In genomic region chr10:34178756-34179155, GRCh38 we compare ENCODE assay signal across 13 cellular contexts.
"Had no signal": no experiment of that assay in that cellular context is flagged by ENCODE, and none has a peak within 500 bp of the region (broad histone marks: within the 10 kb centered on the region; RNA-seq: fewer than 3 reads in every experiment).

No MANE protein-coding gene starts in this region.

- FAIRE-seq: kidney had no signal

- H3K27me3 ChIP-seq: neutrophil, right atrium auricular region, upper lobe of left lung had no signal

- H3K27ac ChIP-seq: epithelial cell of prostate, neutrophil, right atrium auricular region, upper lobe of left lung had no signal

- H3K4me1 Mint-ChIP-seq: stimulated activated naive B cell treated with anti-CD40 and anti-IgM and Interleukin-4, amounts not matched to agents 10 μg/mL and 1 μg/mL and 100 μg/mL, for 72 hours had no signal

- H3K9me3 ChIP-seq: neutrophil, right atrium auricular region, upper lobe of left lung had no signal

- DNase-seq: activated CD4-positive, alpha-beta memory T cell treated with anti-CD3 and anti-CD28 coated beads for 36 hours; activated T-cell treated with anti-CD3 and anti-CD28 coated beads, Interleukin-2, amount 50 U/mL, for 48 hours; central memory CD4-positive, alpha-beta T cell; cortex of kidney; effector CD8-positive, alpha-beta T cell; kidney; stimulated activated CD4-positive, alpha-beta T cell treated with anti-CD3 and anti-CD28 coated beads, Interleukin-2, amount 100 ng/mL, for 24 hours; stimulated activated naive B cell treated with anti-CD40 and anti-IgM and Interleukin-4, amounts not matched to agents 10 μg/mL and 1 μg/mL and 100 μg/mL, for 72 hours; T-helper 2 cell; upper lobe of left lung had no signal

- H3K27ac Mint-ChIP-seq: activated CD4-positive, alpha-beta memory T cell treated with anti-CD3 and anti-CD28 coated beads for 36 hours; stimulated activated naive B cell treated with anti-CD40 and anti-IgM and Interleukin-4, amounts not matched to agents 10 μg/mL and 1 μg/mL and 100 μg/mL, for 72 hours had no signal

- H3K4me1 ChIP-seq: upper lobe of left lung had no signal

- ATAC-seq: stimulated activated naive B cell treated with anti-CD40 and anti-IgM and Interleukin-4, amounts not matched to agents 10 μg/mL and 1 μg/mL and 100 μg/mL, for 72 hours had no signal

- H3K4me3 ChIP-seq: right atrium auricular region, upper lobe of left lung had no signal

- H3K4me3 Mint-ChIP-seq: activated CD4-positive, alpha-beta memory T cell treated with anti-CD3 and anti-CD28 coated beads for 36 hours; stimulated activated naive B cell treated with anti-CD40 and anti-IgM and Interleukin-4, amounts not matched to agents 10 μg/mL and 1 μg/mL and 100 μg/mL, for 72 hours had no signal

- H3K36me3 ChIP-seq: neutrophil, right atrium auricular region, upper lobe of left lung had no signal

- H3K36me3 Mint-ChIP-seq: activated CD4-positive, alpha-beta memory T cell treated with anti-CD3 and anti-CD28 coated beads for 36 hours; stimulated activated naive B cell treated with anti-CD40 and anti-IgM and Interleukin-4, amounts not matched to agents 10 μg/mL and 1 μg/mL and 100 μg/mL, for 72 hours had no signal

- H3K9me3 Mint-ChIP-seq: activated CD4-positive, alpha-beta memory T cell treated with anti-CD3 and anti-CD28 coated beads for 36 hours had no signal

- H3K27me3 Mint-ChIP-seq: stimulated activated naive B cell treated with anti-CD40 and anti-IgM and Interleukin-4, amounts not matched to agents 10 μg/mL and 1 μg/mL and 100 μg/mL, for 72 hours had no signal
